18 cellular contexts compared by ENCODE assay signal in the genomic region with DNA sequence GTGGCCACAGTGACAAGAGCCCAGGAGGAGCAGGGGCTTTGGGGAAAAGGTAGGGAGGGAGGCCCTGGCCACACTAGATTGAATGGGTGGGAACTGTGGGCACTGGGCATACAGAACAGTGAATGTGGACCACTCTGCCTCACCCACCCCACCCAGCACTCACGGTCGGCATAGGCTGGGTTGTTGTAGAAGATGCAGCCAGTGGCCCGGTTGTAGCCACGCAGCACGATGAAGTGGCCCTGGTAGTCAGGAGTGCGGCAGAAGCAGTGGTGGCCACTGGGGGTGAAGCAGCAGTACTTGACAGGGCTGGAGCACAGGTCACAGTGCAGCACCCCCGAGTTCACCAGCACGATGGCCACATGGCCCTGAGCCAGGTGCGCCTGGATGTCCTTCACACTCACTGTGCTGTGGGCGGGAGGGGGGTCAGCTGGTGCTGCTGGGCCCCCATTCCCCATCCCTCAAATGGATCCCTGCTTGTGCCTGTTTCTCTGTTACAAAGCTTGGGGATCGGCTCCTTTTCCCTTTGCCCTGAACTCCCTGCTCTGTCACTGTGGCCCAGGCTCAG. TPM values are rescaled to one million over a fixed set of nuclear protein-coding genes. Genes with fewer than 3 reads are reported as not detected.
DNase-seq lines count a peak whose midpoint lies in the region; ATAC-seq and TF ChIP-seq lines count a peak whose summit lies in the region.
"Had no signal": no experiment of that assay in that cellular context is flagged by ENCODE, and none has a peak within 500 bp of the region (broad histone marks: within the 10 kb centered on the region; RNA-seq: fewer than 3 reads in every experiment).

No MANE protein-coding gene starts in this region.

- H3K27me3 Mint-ChIP-seq in CD4-positive, alpha-beta memory T cell, result no peaks in the 10 kb centered on the region
- H3K27me3 Mint-ChIP-seq in activated CD8-positive, alpha-beta T cell treated with anti-CD3 and anti-CD28 coated beads for 36 hours, result no peaks in the 10 kb centered on the region
- H3K27me3 Mint-ChIP-seq: CD4-positive, CD25-positive, alpha-beta regulatory T cell had no signal

- H2AFZ ChIP-seq in osteoblast (ENCODE audit: low read length), result no peak overlapping the region
- H2AFZ ChIP-seq: PC-9 had no signal

- no peaks in the 10 kb centered on the region for H3K9me3 Mint-ChIP-seq in CD4-positive, alpha-beta memory T cell
- no peaks in the 10 kb centered on the region for H3K9me3 Mint-ChIP-seq in activated CD8-positive, alpha-beta T cell treated with anti-CD3 and anti-CD28 coated beads for 36 hours
- H3K9me3 Mint-ChIP-seq: CD4-positive, CD25-positive, alpha-beta regulatory T cell had no signal

- H3K27ac ChIP-seq in layer of hippocampus (ENCODE audit: low read depth, low read length), result peak overlapping the region; percentile 47
- no peak overlapping the region for H3K27ac ChIP-seq in osteoblast (ENCODE audit: low read depth, low read length)
- H3K27ac ChIP-seq in CD4-positive, alpha-beta memory T cell (ENCODE audit: low read depth, low read length), result no peak overlapping the region
- H3K27ac ChIP-seq: A549, PC-9 had no signal

- intact Hi-C loops in left ventricle myocardium superior (cut with micrococcal nuclease) (no loop called here), left cardiac atrium (cut with DNase I) (no loop called here)
- intact Hi-C loops in CD4-positive, alpha-beta memory T cell (cut with micrococcal nuclease), result no loop called here
- intact Hi-C loops in activated CD8-positive, alpha-beta T cell treated with anti-CD3 and anti-CD28 coated beads for 36 hours (cut with micrococcal nuclease), result no loop called here

- H3K4me3 ChIP-seq in osteoblast (ENCODE audit: insufficient read depth, low read length), result no peak overlapping the region
- no peak overlapping the region for H3K4me3 ChIP-seq in CD4-positive, alpha-beta memory T cell (ENCODE audit: low read length in 2 of 2)
- H3K4me3 ChIP-seq: A549, PC-9 had no signal

- H4K20me1 ChIP-seq in osteoblast (ENCODE audit: insufficient read depth, low read length), result peaks cover 28% of the 10 kb centered on the region

- H3K36me3 Mint-ChIP-seq in CD4-positive, alpha-beta memory T cell, result peaks cover 39 to 80% of the 10 kb centered on the region in 2 donors
- H3K36me3 Mint-ChIP-seq in activated CD8-positive, alpha-beta T cell treated with anti-CD3 and anti-CD28 coated beads for 36 hours (ENCODE audit: low read depth), result peaks cover 13% of the 10 kb centered on the region

- ATAC-seq in left ventricle myocardium superior (peak; percentile 15), left cardiac atrium (no peak), HG03045 (IDR thresholded peaks at IDR 0.05; ENCODE audit: unreplicated experiment) (no peak)
- no peak for ATAC-seq in activated CD8-positive, alpha-beta T cell treated with anti-CD3 and anti-CD28 coated beads for 36 hours
- ATAC-seq: A549, HCT116 had no signal

- H3K27ac Mint-ChIP-seq in CD4-positive, alpha-beta memory T cell, result no peak overlapping the region
- H3K27ac Mint-ChIP-seq in activated CD8-positive, alpha-beta T cell treated with anti-CD3 and anti-CD28 coated beads for 36 hours, result no peak overlapping the region

- H3K4me2 ChIP-seq in osteoblast (ENCODE audit: insufficient read depth, low read length), result no peak overlapping the region
- H3K4me2 ChIP-seq: A549, PC-9 had no signal

- H3K4me1 ChIP-seq in osteoblast (ENCODE audit: insufficient read depth, low read length), result peaks cover 7% of the 10 kb centered on the region
- no peaks in the 10 kb centered on the region for H3K4me1 ChIP-seq in CD4-positive, alpha-beta memory T cell (ENCODE audit: insufficient read depth, low read length)

- no peak for TF ChIP-seq CTCF in osteoblast (IDR thresholded peaks at IDR 0.05; ENCODE audit: extremely low read depth, low read depth, low read length)
- TF ChIP-seq CTCF in activated CD8-positive, alpha-beta T cell treated with anti-CD3 and anti-CD28 coated beads for 36 hours (IDR thresholded peaks at IDR 0.05), result no peak

- H3K9me3 ChIP-seq in osteoblast (ENCODE audit: low read depth, low read length), result no peaks in the 10 kb centered on the region
- H3K9me3 ChIP-seq in CD4-positive, alpha-beta memory T cell (ENCODE audit: control insufficient read depth in 1 of 2, low read length in 2 of 2), result no peaks in the 10 kb centered on the region
- H3K9me3 ChIP-seq: A549 had no signal

- no peaks in the 10 kb centered on the region for H3K27me3 ChIP-seq in layer of hippocampus (ENCODE audit: control insufficient read depth, insufficient read depth, low read length)
- no peaks in the 10 kb centered on the region for H3K27me3 ChIP-seq in osteoblast (ENCODE audit: insufficient read depth, low read length)
- H3K27me3 ChIP-seq in CD4-positive, alpha-beta memory T cell (ENCODE audit: insufficient read depth, low read length), result no peaks in the 10 kb centered on the region

- POLR2A ChIA-PET in CD4-positive, alpha-beta memory T cell (lab: Charles Lee; ENCODE audit: partially characterized antibody), result interaction anchor here (1.0 kb wide), 1 partner anchor 11 kb away, joined by 3 read pairs; the partner anchor contains the start of gene GUCD1
- POLR2A ChIA-PET in activated CD8-positive, alpha-beta T cell treated with anti-CD3 and anti-CD28 coated beads for 36 hours (lab: Charles Lee), result interaction anchor here (0.6 to 1.9 kb wide), 3 partner anchors 10 to 17 kb away, joined by 3 to 5 read pairs (median 3); partner anchors contain the start of gene GUCD1

- DNase-seq in left ventricle myocardium superior (peak; percentile 49), left cardiac atrium (no peak), osteoblast (ENCODE audit: insufficient read length, low spot score, missing footprints) (peak; percentile 45), NCI-H524 treated with DMSO at 0.1 percent for 48 hours (lab: John Stamatoyannopoulos, UW) (no peak)
- DNase-seq in CD4-positive, alpha-beta memory T cell, result no peak
- no peak for DNase-seq in activated CD8-positive, alpha-beta T cell treated with anti-CD3 and anti-CD28 coated beads for 36 hours
- DNase-seq: Calu3; CD4-positive, CD25-positive, alpha-beta regulatory T cell; NCI-H1048; NCI-H146; NCI-H2081 treated with DMSO at 0.1 percent for 48 hours; NCI-H526 treated with DMSO at 0.1 percent for 48 hours; PC-9 had no signal

- H3K4me3 Mint-ChIP-seq in CD4-positive, alpha-beta memory T cell, result no peak overlapping the region
- H3K4me3 Mint-ChIP-seq in activated CD8-positive, alpha-beta T cell treated with anti-CD3 and anti-CD28 coated beads for 36 hours, result no peak overlapping the region
- H3K4me3 Mint-ChIP-seq: CD4-positive, CD25-positive, alpha-beta regulatory T cell had no signal

- H3K4me1 Mint-ChIP-seq in CD4-positive, alpha-beta memory T cell, result peaks cover 0 to 1% (median 0%) of the 10 kb centered on the region in 4 donors
- no peaks in the 10 kb centered on the region for H3K4me1 Mint-ChIP-seq in activated CD8-positive, alpha-beta T cell treated with anti-CD3 and anti-CD28 coated beads for 36 hours (ENCODE audit: low read depth)

- peaks cover 21% of the 10 kb centered on the region for H3K79me2 ChIP-seq in osteoblast (ENCODE audit: insufficient read depth, low read length)

- CTCF ChIA-PET in CD4-positive, alpha-beta memory T cell (lab: Charles Lee; ENCODE audit: partially characterized antibody), result no interaction called here
- CTCF ChIA-PET in activated CD8-positive, alpha-beta T cell treated with anti-CD3 and anti-CD28 coated beads for 36 hours (lab: Charles Lee), result interaction anchor here (1.0 kb wide), 1 partner anchor 18 kb away, joined by 3 read pairs; no protein-coding TSS in a partner anchor

- peaks cover 61% of the 10 kb centered on the region for H3K36me3 ChIP-seq in osteoblast (ENCODE audit: insufficient read depth, low read length)
- H3K36me3 ChIP-seq in CD4-positive, alpha-beta memory T cell (ENCODE audit: insufficient read depth, low read length), result peaks cover 63% of the 10 kb centered on the region

RNA-seq across cellular contexts. Expression of gene GUCD1, which starts 11.2 kb away (rescaled TPM):
- total RNA-seq in left ventricle myocardium superior (275 TPM), left cardiac atrium (100 to 1,000 TPM; 138 to 147 TPM), osteoblast (146 and 155 TPM in 2 replicates)
- total RNA-seq in CD4-positive, alpha-beta memory T cell, result 10 to 100 TPM; 65.0 to 65.5 TPM
- polyA plus RNA-seq in CD4-positive, alpha-beta memory T cell, result 10 to 100 TPM; 44.2 to 47.3 TPM
- 100 to 1,000 TPM in 1 of 2 experiments, 10 to 100 TPM in 1; 99.7 to 111 TPM for total RNA-seq in activated CD8-positive, alpha-beta T cell treated with anti-CD3 and anti-CD28 coated beads for 36 hours

RNA-seq across cellular contexts. Expression of gene SNRPD3, which starts 12.0 kb away (rescaled TPM):
- total RNA-seq in left ventricle myocardium superior (73.7 TPM), left cardiac atrium (10 to 100 TPM; 55.4 to 64.1 TPM), osteoblast (51.9 and 57.5 TPM in 2 replicates)
- 10 to 100 TPM; 77.6 to 85.0 TPM for total RNA-seq in CD4-positive, alpha-beta memory T cell
- polyA plus RNA-seq in CD4-positive, alpha-beta memory T cell, result 100 to 1,000 TPM in 1 of 2 donors, 10 to 100 TPM in 1; 62.6 to 102 TPM
- total RNA-seq in activated CD8-positive, alpha-beta T cell treated with anti-CD3 and anti-CD28 coated beads for 36 hours, result 100 to 1,000 TPM; 153 to 165 TPM

RNA-seq across cellular contexts. Expression of gene UPB1, which starts 48.6 kb away (rescaled TPM):
- total RNA-seq in left ventricle myocardium superior (0.97 TPM), left cardiac atrium (1 to 10 TPM in 1 of 2 donors, under 1 TPM in 1; 0.68 to 2.3 TPM), osteoblast (under 0.01 TPM in 1 of 2 replicates, not detected in the other)
- 1 to 10 TPM; 1.1 to 1.4 TPM for total RNA-seq in CD4-positive, alpha-beta memory T cell
- polyA plus RNA-seq in CD4-positive, alpha-beta memory T cell, result not detected
- total RNA-seq in activated CD8-positive, alpha-beta T cell treated with anti-CD3 and anti-CD28 coated beads for 36 hours, result under 1 TPM; 0.16 to 0.49 TPM
- total RNA-seq: HT1080 had no signal
- polyA plus RNA-seq: CD4-positive, CD25-positive, alpha-beta regulatory T cell had no signal

RNA-seq across cellular contexts. Expression of gene LRRC75B, which starts 49.1 kb away (rescaled TPM):
- total RNA-seq in left ventricle myocardium superior (6.9 TPM), left cardiac atrium (1 to 10 TPM; 4.2 to 4.9 TPM), osteoblast (5.1 and 8.5 TPM in 2 replicates)
- total RNA-seq in CD4-positive, alpha-beta memory T cell, result under 1 TPM in 1 of 2 experiments, not detected in 1; 0.19 TPM
- under 1 TPM in 1 of 2 donors, not detected in 1; 0.40 TPM for polyA plus RNA-seq in CD4-positive, alpha-beta memory T cell
- total RNA-seq in activated CD8-positive, alpha-beta T cell treated with anti-CD3 and anti-CD28 coated beads for 36 hours, result 1 to 10 TPM; 1.2 to 1.5 TPM
- total RNA-seq: CD4-positive, CD25-positive, alpha-beta regulatory T cell had no signal

RNA-seq across cellular contexts. Expression of gene GGT1, which starts 59.2 kb away (rescaled TPM):
- total RNA-seq in left ventricle myocardium superior (1.2 TPM), left cardiac atrium (1 to 10 TPM; 3.8 to 3.9 TPM), osteoblast (0.36 and 0.59 TPM in 2 replicates)
- 10 to 100 TPM; 27.1 to 28.3 TPM for total RNA-seq in CD4-positive, alpha-beta memory T cell
- 10 to 100 TPM; 11.9 to 18.1 TPM for polyA plus RNA-seq in CD4-positive, alpha-beta memory T cell
- 10 to 100 TPM; 15.6 to 17.8 TPM for total RNA-seq in activated CD8-positive, alpha-beta T cell treated with anti-CD3 and anti-CD28 coated beads for 36 hours

Comparison
In these comparisons a context has a peak if more than half of its experiments do, and no peak if none do; other contexts are left out.
1. DNase-seq: peak in left ventricle myocardium superior (single experiment) and osteoblast (single experiment); none in left cardiac atrium (single experiment), CD4-positive, alpha-beta memory T cell (0 of 5), NCI-H524 treated with DMSO at 0.1 percent for 48 hours (single experiment) and activated CD8-positive, alpha-beta T cell treated with anti-CD3 and anti-CD28 coated beads for 36 hours (single experiment).